ENCODE assay signal across 20 cellular contexts in genomic region chr9:124757589-124757988, GRCh38. TPM values are rescaled to one million over a fixed set of nuclear protein-coding genes. Genes with fewer than 3 reads are reported as not detected.
DNase-seq lines count a peak whose midpoint lies in the region; ATAC-seq, FAIRE-seq and TF ChIP-seq lines count a peak whose summit lies in the region.
"Had no signal": no experiment of that assay in that cellular context is flagged by ENCODE, and none has a peak within 500 bp of the region (broad histone marks: within the 10 kb centered on the region; RNA-seq: fewer than 3 reads in every experiment).

No MANE protein-coding gene starts in this region.

- DNase-seq in A549 (ENCODE audit: low read depth in 1 of 2, low spot score in 1 of 2), result no peak
- DNase-seq in GM23338 (ENCODE audit: low spot score), result peak; percentile 73
- DNase-seq in body of pancreas, result no peak
- peak; percentile 79 for DNase-seq in mesendoderm
- DNase-seq in NCI-H1092 treated with DMSO at 0.1 percent for 48 hours (lab: John Stamatoyannopoulos, UW), result no peak
- DNase-seq in dedifferentiated amniotic fluid mesenchymal stem cell (ENCODE audit: extremely low spot score), result no peak
- DNase-seq in kidney glomerular epithelial cell (lab: John Stamatoyannopoulos, UW), result no peak
- DNase-seq in superior temporal gyrus (ENCODE audit: extremely low spot score), result no peak
- DNase-seq: activated CD4-positive, alpha-beta T cell treated with anti-CD3 and anti-CD28 coated beads for 1 hour; CD8-positive, alpha-beta T cell; central memory CD4-positive, alpha-beta T cell; DND-41; effector memory CD8-positive, alpha-beta T cell; heart right ventricle; NCI-H1436; NCI-H774; stimulated activated CD4-positive, alpha-beta T cell treated with anti-CD3 and anti-CD28 coated beads, Interleukin-1b, Interleukin-23, amount 100 ng/mL, for 48 hours had no signal

- H3K4me2 ChIP-seq in A549, result peak overlapping the region; percentile 39; the same call in 1 of the 3 replicates
- peak overlapping the region; percentile 72 for H3K4me2 ChIP-seq in GM23338
- peak overlapping the region; percentile 37 for H3K4me2 ChIP-seq in mesendoderm (ENCODE audit: low read length)

- no peaks in the 10 kb centered on the region for H4K20me1 ChIP-seq in GM23338 (replicated peaks; ENCODE audit: insufficient read depth)

- CTCF ChIA-PET in A549 (lab: Yijun Ruan, JAX), result interaction anchor here (0.6 to 19.4 kb wide), 7 partner anchors 9 to 376 kb away, joined by 3 to 166 read pairs (median 3); no protein-coding TSS in a partner anchor

- no peak for TF ChIP-seq EP300 in A549 (IDR thresholded peaks at IDR 0.05)

- peak overlapping the region; percentile 87 for H3K18ac ChIP-seq in mesendoderm (ENCODE audit: low read length)

- no peak overlapping the region for H2BK15ac ChIP-seq in mesendoderm (replicated peaks; ENCODE audit: low read depth)

- intact Hi-C loops in body of pancreas (cut with DNase I), result no loop called here

- no peak overlapping the region for H2BK5ac ChIP-seq in mesendoderm (ENCODE audit: low read length)

- H3K27ac Mint-ChIP-seq in GM23338, result peak overlapping the region; percentile 97
- H3K27ac Mint-ChIP-seq: CD8-positive, alpha-beta T cell; effector memory CD8-positive, alpha-beta T cell; stimulated activated naive CD8-positive, alpha-beta T cell treated with anti-CD3 and anti-CD28 coated beads, Interleukin-15, Interleukin-2, amounts not matched to agents 100 ng/mL and 50 ng/mL, for 24 hours had no signal

- H3K23ac ChIP-seq in mesendoderm (ENCODE audit: low read length), result no peak overlapping the region

- no peaks in the 10 kb centered on the region for H3K9me2 ChIP-seq in GM23338 (ENCODE audit: insufficient read depth)

- H3K27me3 ChIP-seq in GM23338 (ENCODE audit: insufficient read depth) (no peaks in the 10 kb centered on the region), body of pancreas (no peaks in the 10 kb centered on the region), mesendoderm (ENCODE audit: insufficient read depth, low read length, poor library complexity) (no peaks in the 10 kb centered on the region)

- TF ChIP-seq RAD21 in A549 (conservative IDR thresholded peaks at IDR 0.05 in 1 of 2, IDR thresholded peaks at IDR 0.05 in 1 of 2), result no peak

- no peak overlapping the region for H2AK5ac ChIP-seq in mesendoderm (ENCODE audit: low read length)

- ATAC-seq in A549 (no peak), GM23338 (peak; percentile 67), body of pancreas (no peak)
- ATAC-seq: CD8-positive, alpha-beta T cell; effector memory CD8-positive, alpha-beta T cell had no signal

- peaks cover 3% of the 10 kb centered on the region for H3K79me1 ChIP-seq in mesendoderm (ENCODE audit: low read length)

- peaks cover 6% of the 10 kb centered on the region for H3K27me3 Mint-ChIP-seq in GM23338 (ENCODE audit: insufficient read depth, low read depth, poor library complexity)

- POLR2A ChIA-PET in A549 (lab: Yijun Ruan, JAX), result interaction anchor here (0.7 kb wide), 1 partner anchor 18 kb away, joined by 3 read pairs; no protein-coding TSS in a partner anchor

- H3K36me3 ChIP-seq in GM23338 (ENCODE audit: insufficient read depth) (no peaks in the 10 kb centered on the region), body of pancreas (replicated peaks in 1 of 2; ENCODE audit: insufficient read depth in 1 of 2, low read depth in 2 of 2) (no peaks in the 10 kb centered on the region), mesendoderm (ENCODE audit: control insufficient read depth, insufficient read depth, low read length) (no peaks in the 10 kb centered on the region)
- H3K36me3 ChIP-seq: heart right ventricle had no signal

- peak overlapping the region; percentile 25 for H3K9ac ChIP-seq in mesendoderm (ENCODE audit: low read length)

- peak overlapping the region; percentile 31 for H3K56ac ChIP-seq in mesendoderm (ENCODE audit: low read length)

- H3K4me3 Mint-ChIP-seq in GM23338, result peak overlapping the region; percentile 71
- H3K4me3 Mint-ChIP-seq: CD8-positive, alpha-beta T cell; effector memory CD8-positive, alpha-beta T cell; stimulated activated naive CD8-positive, alpha-beta T cell treated with anti-CD3 and anti-CD28 coated beads, Interleukin-15, Interleukin-2, amounts not matched to agents 100 ng/mL and 50 ng/mL, for 24 hours had no signal

- no peaks in the 10 kb centered on the region for H3K9me3 Mint-ChIP-seq in GM23338
- H3K9me3 Mint-ChIP-seq: CD8-positive, alpha-beta T cell; effector memory CD8-positive, alpha-beta T cell; stimulated activated naive CD8-positive, alpha-beta T cell treated with anti-CD3 and anti-CD28 coated beads, Interleukin-15, Interleukin-2, amounts not matched to agents 100 ng/mL and 50 ng/mL, for 24 hours had no signal

- H3K4me3 ChIP-seq in A549 (no peak overlapping the region), GM23338 (peak overlapping the region; percentile 46), body of pancreas (no peak overlapping the region), mesendoderm (ENCODE audit: low read length) (no peak overlapping the region)
- H3K4me3 ChIP-seq: mucosa of descending colon had no signal

- 72% methylated on average over 6 of the region's 6 CpGs for WGBS in A549 (ENCODE audit: missing lambda C conversion rate)
- WGBS in body of pancreas, 2 donors, result 6 to 11% methylated on average over 6 of the region's 6 CpGs
- no CpG with 5 or more reads among the region's 6 CpGs for WGBS in mesendoderm (ENCODE audit: extremely low coverage, insufficient coverage, low lambda C conversion rate)

- FAIRE-seq in A549 (lab: Jason Lieb, UNC), result no peak
- FAIRE-seq: RCC 7860 had no signal

- H4K5ac ChIP-seq in mesendoderm (ENCODE audit: low read length), result no peak overlapping the region

- no peaks in the 10 kb centered on the region for H3F3A ChIP-seq in GM23338 (replicated peaks; ENCODE audit: low read depth)

- peaks cover 60% of the 10 kb centered on the region for H3K79me2 ChIP-seq in GM23338 (replicated peaks; ENCODE audit: insufficient read depth)
- peaks cover 16% of the 10 kb centered on the region for H3K79me2 ChIP-seq in mesendoderm (ENCODE audit: control insufficient read depth, insufficient read depth, low read length)

- TF ChIP-seq CTCF in A549 (IDR thresholded peaks at IDR 0.05), result no peak
- TF ChIP-seq CTCF in GM23338 (conservative IDR thresholded peaks at IDR 0.05; ENCODE audit: low read depth in 2 of 2), result no peak
- TF ChIP-seq CTCF in body of pancreas (IDR thresholded peaks at IDR 0.05), result no peak

- peak overlapping the region; percentile 61 for H2BK120ac ChIP-seq in mesendoderm (ENCODE audit: low read depth, low read length)

- no peak overlapping the region for H3K4ac ChIP-seq in mesendoderm (ENCODE audit: low read depth, low read length)

- H4K8ac ChIP-seq in mesendoderm (ENCODE audit: low read depth, low read length), result no peak overlapping the region

- no peaks in the 10 kb centered on the region for H3K36me3 Mint-ChIP-seq in GM23338 (ENCODE audit: low read depth)
- H3K36me3 Mint-ChIP-seq: CD8-positive, alpha-beta T cell had no signal

- peaks cover 34% of the 10 kb centered on the region for H3K4me1 ChIP-seq in A549
- peaks cover 69% of the 10 kb centered on the region for H3K4me1 ChIP-seq in GM23338 (ENCODE audit: insufficient read depth)
- peaks cover 47% of the 10 kb centered on the region for H3K4me1 ChIP-seq in body of pancreas
- H3K4me1 ChIP-seq in mesendoderm (ENCODE audit: control insufficient read depth, low read depth, low read length), result peaks cover 23% of the 10 kb centered on the region

- H2AFZ ChIP-seq in GM23338, result no peak overlapping the region

- no peak for TF ChIP-seq POLR2A in A549 (IDR thresholded peaks at IDR 0.05; ENCODE audit: low read length)
- TF ChIP-seq POLR2A in body of pancreas (IDR thresholded peaks at IDR 0.05), result no peak

- peaks cover 85% of the 10 kb centered on the region for H3K4me1 Mint-ChIP-seq in GM23338

- H3K27ac ChIP-seq in A549, result no peak overlapping the region
- H3K27ac ChIP-seq in GM23338 (ENCODE audit: low read depth), result peak overlapping the region; percentile 84
- peak overlapping the region in 3 of 4 donors; percentile 26 to 41 (median 36) for H3K27ac ChIP-seq in body of pancreas
- H3K27ac ChIP-seq in mesendoderm (ENCODE audit: low read depth, low read length), result peak overlapping the region; percentile 91

- H3K9me3 ChIP-seq in A549, result no peaks in the 10 kb centered on the region
- H3K9me3 ChIP-seq in body of pancreas, result no peaks in the 10 kb centered on the region
- H3K9me3 ChIP-seq: heart right ventricle, mucosa of descending colon had no signal

TF ChIP-seq in A549, 52 proteins besides CTCF, POLR2A, EP300 and RAD21 (continues in another document):
- no peak for TF ChIP-seq HDAC2 (IDR thresholded peaks at IDR 0.05)
- no peak for TF ChIP-seq NR3C1 (IDR thresholded peaks at IDR 0.05)

TF ChIP-seq in GM23338, 12 proteins besides CTCF, POLR2A, EP300 and RAD21 (continues in another document):
- TF ChIP-seq ETS1 (IDR thresholded peaks at IDR 0.05), result no peak

RNA-seq across cellular contexts. Expression of gene NR6A1, which starts 13.5 kb away (rescaled TPM):
- polyA plus RNA-seq in A549 (2011; rRNA removed) (3.3 and 4.1 TPM in 2 replicates), A549 (2017; fragmentation: RNase III; extraction: RNeasy Plus Mini Kit Qiagen cat#74134 plus additional on column Dnase treatment) (1.7 to 1.8 TPM (median 1.7 TPM) in 3 replicates), GM23338 (2016; fragmentation: Nextera tagmentation; extraction: Ambion mirVana) (40.9 and 44.2 TPM in 2 replicates)
- polyA plus RNA-seq in A549 (2012; cell fraction: cytosol; rRNA removed), result 1.1 and 1.3 TPM in 2 replicates
- polyA plus RNA-seq in A549 (2012; cell fraction: nucleus; rRNA removed), result 4.7 and 6.2 TPM in 2 replicates
- polyA minus RNA-seq in A549 (2011; rRNA and poly(A)+ RNA removed), result 9.3 and 15.1 TPM in 2 replicates
- total RNA-seq in GM23338 (2014; rRNA removed; shearing (Covaris generic)), result 125 and 139 TPM in 2 replicates
- total RNA-seq in body of pancreas, result 1 to 10 TPM; 3.3 to 3.9 TPM
- polyA plus RNA-seq in mesendoderm (2013, experiment 1 of 2), result 58.7 TPM
- 58.1 TPM for polyA plus RNA-seq in mesendoderm (2013, experiment 2 of 2)
- total RNA-seq: CD8-positive, alpha-beta T cell had no signal

RNA-seq across cellular contexts. Expression of gene OLFML2A, which starts 19.3 kb away (rescaled TPM):
- polyA plus RNA-seq in A549 (2011; rRNA removed), result 8.2 and 11.8 TPM in 2 replicates
- polyA plus RNA-seq in A549 (2012; cell fraction: cytosol; rRNA removed), result 6.8 and 12.1 TPM in 2 replicates
- polyA plus RNA-seq in A549 (2012; cell fraction: nucleus; rRNA removed), result 14.9 and 16.6 TPM in 2 replicates
- 11.3 to 16.2 TPM (median 14.5 TPM) in 3 replicates for polyA plus RNA-seq in A549 (2017; fragmentation: RNase III; extraction: RNeasy Plus Mini Kit Qiagen cat#74134 plus additional on column Dnase treatment)
- polyA minus RNA-seq in A549 (2011; rRNA and poly(A)+ RNA removed), result 10.8 and 11.7 TPM in 2 replicates
- total RNA-seq in GM23338 (2014; rRNA removed; shearing (Covaris generic)), result 6.4 and 6.7 TPM in 2 replicates
- 1.1 TPM in 2 replicates for polyA plus RNA-seq in GM23338 (2016; fragmentation: Nextera tagmentation; extraction: Ambion mirVana)
- total RNA-seq in body of pancreas, result 1 to 10 TPM; 4.4 to 5.3 TPM
- 2.1 TPM for polyA plus RNA-seq in mesendoderm (2013, experiment 1 of 2)
- 2.4 TPM for polyA plus RNA-seq in mesendoderm (2013, experiment 2 of 2)
- total RNA-seq: CD8-positive, alpha-beta T cell had no signal

Comparison
In these comparisons a context has a peak if more than half of its experiments do, and no peak if none do; other contexts are left out.
1. DNase-seq: peak in GM23338 (single experiment) and mesendoderm (single experiment); none in A549 (0 of 2), body of pancreas (0 of 4), NCI-H1092 treated with DMSO at 0.1 percent for 48 hours (single experiment), dedifferentiated amniotic fluid mesenchymal stem cell (single experiment), kidney glomerular epithelial cell (single experiment) and superior temporal gyrus (single experiment).
2. H3K27ac ChIP-seq: peak in GM23338 (single experiment), body of pancreas (3 of 4) and mesendoderm (single experiment); none in A549 (0 of 2).
3. RNA of gene NR6A1, which starts 13.5 kb away (total RNA-seq): 125 to 139 TPM in GM23338; 3.3 to 3.9 TPM in body of pancreas; every median in the first group is over 10 times any median in the second.
4. Peak in every context shown above with its lines, with median percentiles within 50 percentile points of each other: H3K4me2 ChIP-seq.